ENCODE assay signal across 7 cellular contexts in the genomic region with DNA sequence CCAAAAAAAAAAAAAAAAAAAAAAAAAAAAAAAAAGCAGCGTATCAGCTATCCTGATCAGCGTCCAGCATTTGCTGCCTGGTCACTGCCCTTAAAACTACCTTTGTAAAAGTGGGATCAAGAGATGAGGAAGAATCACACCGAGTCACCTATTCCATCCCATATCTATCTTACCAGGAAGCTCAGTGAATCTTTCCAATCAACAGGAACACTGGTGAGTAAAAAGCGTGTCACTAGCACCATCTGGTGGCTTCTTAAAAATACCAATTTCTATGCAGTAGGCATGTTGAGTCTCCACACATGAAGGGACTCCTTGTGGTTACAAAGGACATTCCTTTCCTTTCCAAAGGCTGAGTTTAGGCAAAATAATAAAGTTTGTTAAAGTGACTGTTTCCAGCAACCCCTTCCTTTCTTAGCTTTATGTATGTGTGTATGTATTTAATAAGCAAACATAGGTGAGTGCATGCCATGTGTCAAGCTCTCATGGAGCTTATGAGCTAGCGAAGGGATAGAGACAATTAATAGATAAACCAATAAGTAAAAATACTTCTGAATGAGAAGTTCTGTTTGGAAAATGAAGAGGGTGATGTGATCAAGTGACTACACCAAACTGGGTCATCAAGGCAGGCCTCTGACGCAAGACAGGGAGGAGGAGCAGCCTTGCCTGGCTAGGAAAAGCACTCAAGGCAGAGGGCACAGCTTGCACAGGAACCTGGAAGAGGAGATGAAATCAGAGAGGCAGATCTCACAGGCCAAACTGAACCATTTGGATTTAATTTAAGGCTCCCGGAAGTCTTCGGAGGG. TPM values are rescaled to one million over a fixed set of nuclear protein-coding genes. Genes with fewer than 3 reads are reported as not detected.
DNase-seq lines count a peak whose midpoint lies in the region; ATAC-seq and TF ChIP-seq lines count a peak whose summit lies in the region.

No MANE protein-coding gene starts in this region.

- TF ChIP-seq CTCF in epithelial cell of esophagus (IDR thresholded peaks at IDR 0.05; ENCODE audit: insufficient read depth, low read depth, low read length, missing control alignments) = peak; percentile 71
- TF ChIP-seq CTCF in mesothelial cell of epicardium (IDR thresholded peaks at IDR 0.05; ENCODE audit: unreplicated experiment) = peak; percentile 70

- ATAC-seq in GM21825 (IDR thresholded peaks at IDR 0.05; ENCODE audit: unreplicated experiment) (peak; percentile 80), HG03097 (IDR thresholded peaks at IDR 0.05; ENCODE audit: low FRiP score, unreplicated experiment) (no peak)

- in situ Hi-C loops in G401 (cut with HindIII; ENCODE audit: low sequenced_read_pairs) = no loop called here

- H3K27ac Mint-ChIP-seq in mesothelial cell of epicardium = no peak overlapping the region

- peak; percentile 82 for DNase-seq in G401 (ENCODE audit: low spot score)
- peak; percentile 39 for DNase-seq in MV-4-11 (lab: John Stamatoyannopoulos, UW)
- DNase-seq in SHP77 (lab: John Stamatoyannopoulos, UW) = peak; percentile 56 to 72
- DNase-seq in epithelial cell of esophagus (ENCODE audit: low read depth) = peak; percentile 81
- no peak for DNase-seq in mesothelial cell of epicardium (ENCODE audit: low spot score in 2 of 2, unreplicated experiment in 2 of 2)

- H3K4me3 ChIP-seq in epithelial cell of esophagus (ENCODE audit: low read length) = no peak overlapping the region

- no peaks in the 10 kb centered on the region for H3K27me3 Mint-ChIP-seq in mesothelial cell of epicardium (ENCODE audit: low read depth)

- H3K9me3 Mint-ChIP-seq in mesothelial cell of epicardium = no peaks in the 10 kb centered on the region

- no peaks in the 10 kb centered on the region for H3K36me3 Mint-ChIP-seq in mesothelial cell of epicardium

- H3K4me3 Mint-ChIP-seq in mesothelial cell of epicardium = no peak overlapping the region

- peaks cover 1% of the 10 kb centered on the region for H3K4me1 Mint-ChIP-seq in mesothelial cell of epicardium

RNA-seq across cellular contexts. Expression of a gene that starts 13.9 kb away (rescaled TPM):
- not detected in 2 replicates for total RNA-seq in G401 (2014; rRNA removed; shearing (Covaris generic))
- 0.45 to 0.68 TPM (median 0.47 TPM) in 3 replicates for total RNA-seq in mesothelial cell of epicardium

Comparison
In these comparisons a context has a peak if more than half of its experiments do, and no peak if none do; other contexts are left out.
1. DNase-seq: peak in G401 (single experiment), MV-4-11 (single experiment), SHP77 (2 of 2) and epithelial cell of esophagus (single experiment); none in mesothelial cell of epicardium (0 of 2).